ENCODE assay signal across 10 cellular contexts in the genomic region with DNA sequence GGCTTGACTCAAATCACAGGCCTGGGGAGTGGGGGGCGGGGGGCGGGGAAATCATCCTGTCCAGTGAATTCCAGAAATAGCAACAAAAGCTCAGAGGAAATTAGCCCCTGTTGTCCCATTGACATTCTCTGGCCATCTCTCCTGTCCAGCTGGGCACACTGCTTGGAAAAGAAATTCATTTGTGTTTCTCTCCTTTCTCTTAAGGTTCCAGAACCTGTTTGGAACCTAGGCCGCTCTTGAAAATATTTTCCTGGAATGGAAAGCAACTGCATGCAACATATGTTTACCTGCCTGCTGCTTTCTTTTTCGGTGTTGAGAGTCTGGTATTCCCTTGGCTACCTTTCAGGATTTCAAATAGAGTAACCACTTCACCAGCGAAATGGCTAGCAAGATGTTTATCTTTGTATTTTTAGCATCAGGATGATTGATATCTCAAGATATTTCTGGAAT.
DNase-seq lines count a peak whose midpoint lies in the region; ATAC-seq and TF ChIP-seq lines count a peak whose summit lies in the region.
"Had no signal": no experiment of that assay in that cellular context is flagged by ENCODE, and none has a peak within 500 bp of the region (broad histone marks: within the 10 kb centered on the region; RNA-seq: fewer than 3 reads in every experiment).

No MANE protein-coding gene starts in this region.

- no peak overlapping the region for H2AFZ ChIP-seq in ACC112 (ENCODE audit: low read length, unreplicated experiment)

- 45 to 46% methylated on average over 5 of the region's 5 CpGs for WGBS in body of pancreas, 2 donors

- peaks cover 28% of the 10 kb centered on the region for H3K36me3 ChIP-seq in ACC112 (ENCODE audit: insufficient read depth, low read length)
- H3K36me3 ChIP-seq in body of pancreas (replicated peaks in 1 of 2; ENCODE audit: insufficient read depth in 1 of 2, low read depth in 2 of 2) = no peaks in the 10 kb centered on the region

- peaks cover 49% of the 10 kb centered on the region for H3K4me1 Mint-ChIP-seq in nephron
- peaks cover 0 to 2% of the 10 kb centered on the region in 2 donors for H3K4me1 Mint-ChIP-seq in stimulated activated naive B cell treated with anti-CD40 and anti-IgM and Interleukin-4, amounts not matched to agents 10 μg/mL and 1 μg/mL and 100 μg/mL, for 72 hours
- H3K4me1 Mint-ChIP-seq: activated naive CD4-positive, alpha-beta T cell treated with anti-CD3 and anti-CD28 coated beads, Interleukin-2, amount 10 ng/mL, durations not matched to agents 7 days and 5 days had no signal

- H3K4me1 ChIP-seq in ACC112 (ENCODE audit: control insufficient read depth, insufficient read depth, low read length, unreplicated experiment) (peaks cover 35% of the 10 kb centered on the region), body of pancreas (peaks cover 48% of the 10 kb centered on the region)

- TF ChIP-seq CTCF in body of pancreas (IDR thresholded peaks at IDR 0.05) (no peak), nephron (IDR thresholded peaks at IDR 0.05; ENCODE audit: unreplicated experiment in 3 of 3) (no peak)

- no peak for TF ChIP-seq POLR2A in body of pancreas (IDR thresholded peaks at IDR 0.05)

- no peaks in the 10 kb centered on the region for H3K9me3 ChIP-seq in body of pancreas

- H3K27ac Mint-ChIP-seq in nephron = peak overlapping the region; percentile 65 to 88 (median 82)
- H3K27ac Mint-ChIP-seq in stimulated activated naive B cell treated with anti-CD40 and anti-IgM and Interleukin-4, amounts not matched to agents 10 μg/mL and 1 μg/mL and 100 μg/mL, for 72 hours = no peak overlapping the region
- H3K27ac Mint-ChIP-seq: activated naive CD4-positive, alpha-beta T cell treated with anti-CD3 and anti-CD28 coated beads, Interleukin-2, amount 10 ng/mL, durations not matched to agents 7 days and 5 days had no signal

- ATAC-seq in body of pancreas (peak; percentile 35), HG02798 (IDR thresholded peaks at IDR 0.05; ENCODE audit: poor library complexity, unreplicated experiment) (no peak)
- no peak for ATAC-seq in stimulated activated naive B cell treated with anti-CD40 and anti-IgM and Interleukin-4, amounts not matched to agents 10 μg/mL and 1 μg/mL and 100 μg/mL, for 72 hours (replicated peaks)

- H3K9me3 Mint-ChIP-seq in nephron = no peaks in the 10 kb centered on the region
- no peaks in the 10 kb centered on the region for H3K9me3 Mint-ChIP-seq in stimulated activated naive B cell treated with anti-CD40 and anti-IgM and Interleukin-4, amounts not matched to agents 10 μg/mL and 1 μg/mL and 100 μg/mL, for 72 hours
- H3K9me3 Mint-ChIP-seq: activated naive CD4-positive, alpha-beta T cell treated with anti-CD3 and anti-CD28 coated beads, Interleukin-2, amount 10 ng/mL, durations not matched to agents 7 days and 5 days had no signal

- H3K27me3 Mint-ChIP-seq in nephron (ENCODE audit: low read depth) = no peaks in the 10 kb centered on the region
- no peaks in the 10 kb centered on the region for H3K27me3 Mint-ChIP-seq in stimulated activated naive B cell treated with anti-CD40 and anti-IgM and Interleukin-4, amounts not matched to agents 10 μg/mL and 1 μg/mL and 100 μg/mL, for 72 hours
- H3K27me3 Mint-ChIP-seq: activated naive CD4-positive, alpha-beta T cell treated with anti-CD3 and anti-CD28 coated beads, Interleukin-2, amount 10 ng/mL, durations not matched to agents 7 days and 5 days had no signal

- H3K27me3 ChIP-seq in ACC112 (ENCODE audit: insufficient read depth, low read length) (no peaks in the 10 kb centered on the region), body of pancreas (no peaks in the 10 kb centered on the region)

- H3K4me3 Mint-ChIP-seq in nephron = no peak overlapping the region
- H3K4me3 Mint-ChIP-seq in stimulated activated naive B cell treated with anti-CD40 and anti-IgM and Interleukin-4, amounts not matched to agents 10 μg/mL and 1 μg/mL and 100 μg/mL, for 72 hours = no peak overlapping the region
- H3K4me3 Mint-ChIP-seq: activated naive CD4-positive, alpha-beta T cell treated with anti-CD3 and anti-CD28 coated beads, Interleukin-2, amount 10 ng/mL, durations not matched to agents 7 days and 5 days had no signal

- intact Hi-C loops in body of pancreas (cut with DNase I) = no loop called here

- no peak overlapping the region for H3K4me3 ChIP-seq in ACC112 (ENCODE audit: low read depth, low read length)
- no peak overlapping the region for H3K4me3 ChIP-seq in body of pancreas

- DNase-seq in M059J (ENCODE audit: low read depth) (peak; percentile 69), body of pancreas (no peak), cortex of kidney (lab: John Stamatoyannopoulos, UW) (no peak), NCI-H128 (lab: John Stamatoyannopoulos, UW; ENCODE audit: unreplicated experiment) (no peak)
- no peak for DNase-seq in stimulated activated naive B cell treated with anti-CD40 and anti-IgM and Interleukin-4, amounts not matched to agents 10 μg/mL and 1 μg/mL and 100 μg/mL, for 72 hours
- DNase-seq: activated CD4-positive, alpha-beta T cell treated with anti-CD3 and anti-CD28 coated beads, Interleukin-2, amount 50 U/mL, for 48 hours; activated naive CD4-positive, alpha-beta T cell treated with anti-CD3 and anti-CD28 coated beads, Interleukin-2, amount 10 ng/mL, durations not matched to agents 7 days and 5 days had no signal

- peaks cover 74% of the 10 kb centered on the region for H3K79me2 ChIP-seq in ACC112 (ENCODE audit: control insufficient read depth, insufficient read depth, low read length, unreplicated experiment)

- peak overlapping the region; percentile 30 for H3K27ac ChIP-seq in ACC112 (ENCODE audit: low read depth, low read length)
- peak overlapping the region in 3 of 4 donors; percentile 7 to 48 (median 17) for H3K27ac ChIP-seq in body of pancreas

- H3K36me3 Mint-ChIP-seq in nephron (ENCODE audit: low read depth) = peaks cover 46% of the 10 kb centered on the region
- H3K36me3 Mint-ChIP-seq in stimulated activated naive B cell treated with anti-CD40 and anti-IgM and Interleukin-4, amounts not matched to agents 10 μg/mL and 1 μg/mL and 100 μg/mL, for 72 hours = peaks cover 6% of the 10 kb centered on the region in 2 donors
- H3K36me3 Mint-ChIP-seq: activated naive CD4-positive, alpha-beta T cell treated with anti-CD3 and anti-CD28 coated beads, Interleukin-2, amount 10 ng/mL, durations not matched to agents 7 days and 5 days had no signal
